ENCODE assay signal across 1 cellular context in the genomic region with DNA sequence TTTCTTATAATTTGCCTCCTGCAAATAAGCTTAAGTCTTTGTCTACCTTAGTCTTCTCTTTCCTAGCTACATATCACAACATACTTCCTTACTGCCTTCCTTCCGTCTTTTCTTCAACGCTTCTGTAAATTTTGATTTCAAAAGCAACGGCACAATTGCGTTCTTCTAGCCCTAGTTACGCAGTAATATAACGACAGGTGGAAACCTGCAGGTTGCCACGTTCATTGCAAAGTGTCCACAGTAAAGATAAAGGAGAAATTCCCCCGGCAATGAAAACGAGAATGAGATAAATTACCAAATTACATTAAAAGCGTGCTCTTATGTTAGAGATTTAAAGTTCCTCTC.
TF ChIP-seq lines count a peak whose summit lies in the region.

No MANE protein-coding gene starts in this region.

TF ChIP-seq in HepG2, 621 proteins besides CTCF, POLR2A, EP300 and RAD21 (continued from another document and continues in another):
- TF ChIP-seq, protein P1, sequence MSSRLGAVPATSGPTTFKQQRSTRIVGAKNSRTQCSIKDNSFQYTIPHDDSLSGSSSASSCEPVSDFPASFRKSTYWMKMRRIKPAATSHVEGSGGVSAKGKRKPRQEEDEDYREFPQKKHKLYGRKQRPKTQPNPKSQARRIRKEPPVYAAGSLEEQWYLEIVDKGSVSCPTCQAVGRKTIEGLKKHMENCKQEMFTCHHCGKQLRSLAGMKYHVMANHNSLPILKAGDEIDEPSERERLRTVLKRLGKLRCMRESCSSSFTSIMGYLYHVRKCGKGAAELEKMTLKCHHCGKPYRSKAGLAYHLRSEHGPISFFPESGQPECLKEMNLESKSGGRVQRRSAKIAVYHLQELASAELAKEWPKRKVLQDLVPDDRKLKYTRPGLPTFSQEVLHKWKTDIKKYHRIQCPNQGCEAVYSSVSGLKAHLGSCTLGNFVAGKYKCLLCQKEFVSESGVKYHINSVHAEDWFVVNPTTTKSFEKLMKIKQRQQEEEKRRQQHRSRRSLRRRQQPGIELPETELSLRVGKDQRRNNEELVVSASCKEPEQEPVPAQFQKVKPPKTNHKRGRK (CRISPR knock-in tag; IDR thresholded peaks at IDR 0.05) = 0 out of 2 replicates have a peak, but pooled peaks have one; percentile 63
- TF ChIP-seq TCF7L2 (IDR thresholded peaks at IDR 0.05; ENCODE audit: low read depth, low read length) (no peak), CAMTA2 (CRISPR knock-in tag; IDR thresholded peaks at IDR 0.05; ENCODE audit: borderline replicate concordance) (no peak), ZSCAN30 (CRISPR knock-in tag; IDR thresholded peaks at IDR 0.05) (no peak), TP53 (CRISPR knock-in tag; conservative IDR thresholded peaks at IDR 0.05) (no peak; the same call in 1 of the 2 replicates), ZNF660 (CRISPR knock-in tag; IDR thresholded peaks at IDR 0.05; ENCODE audit: borderline replicate concordance, low read depth) (no peak), RFXANK (CRISPR knock-in tag; IDR thresholded peaks at IDR 0.05) (0 out of 2 replicates have a peak, but pooled peaks have one; percentile 9), KDM3A (CRISPR knock-in tag; IDR thresholded peaks at IDR 0.05; ENCODE audit: low read depth) (no peak), REXO4 (CRISPR knock-in tag; IDR thresholded peaks at IDR 0.05; ENCODE audit: borderline replicate concordance) (no peak), DR1 (CRISPR knock-in tag; IDR thresholded peaks at IDR 0.05) (no peak), HNRNPH1 (optimal IDR thresholded peaks at IDR 0.05; ENCODE audit: low read depth, low read length) (no peak), FIP1L1 (IDR thresholded peaks at IDR 0.05; ENCODE audit: borderline replicate concordance, insufficient read depth, low read depth, low read length) (no peak), ZNF614 (CRISPR knock-in tag; IDR thresholded peaks at IDR 0.05; ENCODE audit: borderline replicate concordance) (no peak), NFYB (CRISPR knock-in tag; IDR thresholded peaks at IDR 0.05) (no peak), MLLT10 (CRISPR knock-in tag; IDR thresholded peaks at IDR 0.05) (no peak), ZNF749 (CRISPR knock-in tag; IDR thresholded peaks at IDR 0.05; ENCODE audit: borderline replicate concordance) (no peak), PAWR (CRISPR knock-in tag; IDR thresholded peaks at IDR 0.05; ENCODE audit: borderline replicate concordance) (no peak), REPIN1 (CRISPR knock-in tag; IDR thresholded peaks at IDR 0.05; ENCODE audit: borderline replicate concordance, low read depth) (no peak), SP1 (IDR thresholded peaks at IDR 0.05) (no peak), SP1 (CRISPR knock-in tag; IDR thresholded peaks at IDR 0.05) (no peak), ATF7-NPFF (CRISPR knock-in tag; IDR thresholded peaks at IDR 0.05; ENCODE audit: low read depth) (no peak), ZNF556 (CRISPR knock-in tag; IDR thresholded peaks at IDR 0.05; ENCODE audit: borderline replicate concordance) (no peak), ZBTB8A (CRISPR knock-in tag; IDR thresholded peaks at IDR 0.05; ENCODE audit: borderline replicate concordance, low read depth) (no peak), ZNF652 (CRISPR knock-in tag; IDR thresholded peaks at IDR 0.05; ENCODE audit: borderline replicate concordance, low read depth) (0 out of 2 replicates have a peak, but pooled peaks have one; percentile 37), ARHGAP35 (CRISPR knock-in tag; IDR thresholded peaks at IDR 0.05; ENCODE audit: borderline replicate concordance) (no peak), MAFG (CRISPR knock-in tag; IDR thresholded peaks at IDR 0.05) (no peak), NCOA2 (CRISPR knock-in tag; IDR thresholded peaks at IDR 0.05) (no peak; the same call in none of the 2 replicates), ZNF430 (CRISPR knock-in tag; IDR thresholded peaks at IDR 0.05) (no peak), CCDC6 (CRISPR knock-in tag; IDR thresholded peaks at IDR 0.05) (no peak), SUZ12 (IDR thresholded peaks at IDR 0.05; ENCODE audit: low read depth, low read length) (no peak), MYNN (CRISPR knock-in tag; IDR thresholded peaks at IDR 0.05; ENCODE audit: low read depth) (no peak), LCORL (IDR thresholded peaks at IDR 0.05) (0 out of 2 replicates have a peak, but pooled peaks have one; percentile 9), LCORL (CRISPR knock-in tag; IDR thresholded peaks at IDR 0.05) (no peak), SRSF4 (IDR thresholded peaks at IDR 0.05; ENCODE audit: low read depth, low read length, poor library complexity, severe bottlenecking) (no peak), CHD4 (IDR thresholded peaks at IDR 0.05; ENCODE audit: borderline replicate concordance, low read length) (0 out of 2 replicates have a peak, but pooled peaks have one; percentile 36), CCAR2 (optimal IDR thresholded peaks at IDR 0.05; ENCODE audit: low read depth, low read length) (no peak), ZNF850 (CRISPR knock-in tag; conservative IDR thresholded peaks at IDR 0.05) (0 out of 2 replicates have a peak, but pooled peaks have one; percentile 0), SCMH1 (CRISPR knock-in tag; IDR thresholded peaks at IDR 0.05; ENCODE audit: borderline replicate concordance) (no peak), ZNF331 (CRISPR knock-in tag; IDR thresholded peaks at IDR 0.05) (no peak), HDAC2 (CRISPR knock-in tag; IDR thresholded peaks at IDR 0.05) (no peak), ZNF546 (CRISPR knock-in tag; conservative IDR thresholded peaks at IDR 0.05) (no peak), GATAD2A (CRISPR knock-in tag; IDR thresholded peaks at IDR 0.05) (no peak), ZNF143 (CRISPR knock-in tag; IDR thresholded peaks at IDR 0.05) (no peak), ZSCAN29 (CRISPR knock-in tag; conservative IDR thresholded peaks at IDR 0.05) (no peak), MXD4 (CRISPR knock-in tag; IDR thresholded peaks at IDR 0.05) (no peak), FOXC1 (CRISPR knock-in tag; IDR thresholded peaks at IDR 0.05; ENCODE audit: borderline replicate concordance) (no peak), KLF16 (CRISPR knock-in tag; IDR thresholded peaks at IDR 0.05) (no peak), ZNF816 (CRISPR knock-in tag; IDR thresholded peaks at IDR 0.05; ENCODE audit: borderline replicate concordance) (0 out of 2 replicates have a peak, but pooled peaks have one; percentile 14), ZNF615 (CRISPR knock-in tag; IDR thresholded peaks at IDR 0.05; ENCODE audit: borderline replicate concordance) (no peak), HDAC6 (IDR thresholded peaks at IDR 0.05; ENCODE audit: low read depth, low read length) (no peak), ZNF207 (IDR thresholded peaks at IDR 0.05; ENCODE audit: borderline replicate concordance) (no peak), ARID2 (CRISPR knock-in tag; IDR thresholded peaks at IDR 0.05; ENCODE audit: borderline replicate concordance) (no peak), ZSCAN20 (CRISPR knock-in tag; IDR thresholded peaks at IDR 0.05; ENCODE audit: borderline replicate concordance) (no peak; the same call in 1 of the 2 replicates), ATF1 (CRISPR knock-in tag; IDR thresholded peaks at IDR 0.05) (no peak), SP140L (CRISPR knock-in tag; IDR thresholded peaks at IDR 0.05; ENCODE audit: borderline replicate concordance) (peak; percentile 62; the same call in 1 of the 2 replicates), PCBP1 (IDR thresholded peaks at IDR 0.05; ENCODE audit: borderline replicate concordance, low read depth, low read length) (no peak), ZNF160 (CRISPR knock-in tag; IDR thresholded peaks at IDR 0.05) (no peak)
- TF ChIP-seq, protein P2, sequence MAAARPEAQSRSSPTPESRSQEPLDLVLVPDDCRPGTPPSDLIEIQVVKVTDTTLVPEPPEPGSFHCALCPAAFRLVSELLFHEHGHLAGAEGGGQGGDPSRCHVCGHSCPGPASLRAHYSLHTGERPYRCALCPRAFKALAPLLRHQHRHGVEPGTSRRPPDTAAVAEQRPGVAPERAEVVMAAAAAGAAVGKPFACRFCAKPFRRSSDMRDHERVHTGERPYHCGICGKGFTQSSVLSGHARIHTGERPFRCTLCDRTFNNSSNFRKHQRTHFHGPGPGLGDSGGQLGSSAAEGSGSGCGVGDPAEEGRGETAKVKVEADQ (CRISPR knock-in tag; IDR thresholded peaks at IDR 0.05; ENCODE audit: borderline replicate concordance) = no peak
- TF ChIP-seq, protein P3, sequence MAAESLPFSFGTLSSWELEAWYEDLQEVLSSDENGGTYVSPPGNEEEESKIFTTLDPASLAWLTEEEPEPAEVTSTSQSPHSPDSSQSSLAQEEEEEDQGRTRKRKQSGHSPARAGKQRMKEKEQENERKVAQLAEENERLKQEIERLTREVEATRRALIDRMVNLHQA (CRISPR knock-in tag; IDR thresholded peaks at IDR 0.05) = no peak
- TF ChIP-seq, protein P4, sequence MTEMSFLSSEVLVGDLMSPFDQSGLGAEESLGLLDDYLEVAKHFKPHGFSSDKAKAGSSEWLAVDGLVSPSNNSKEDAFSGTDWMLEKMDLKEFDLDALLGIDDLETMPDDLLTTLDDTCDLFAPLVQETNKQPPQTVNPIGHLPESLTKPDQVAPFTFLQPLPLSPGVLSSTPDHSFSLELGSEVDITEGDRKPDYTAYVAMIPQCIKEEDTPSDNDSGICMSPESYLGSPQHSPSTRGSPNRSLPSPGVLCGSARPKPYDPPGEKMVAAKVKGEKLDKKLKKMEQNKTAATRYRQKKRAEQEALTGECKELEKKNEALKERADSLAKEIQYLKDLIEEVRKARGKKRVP (CRISPR knock-in tag; IDR thresholded peaks at IDR 0.05) = 0 out of 4 replicates have a peak, but pooled peaks of 1 of the 2 experiments have one; percentile 39
- TF ChIP-seq, protein P5, sequence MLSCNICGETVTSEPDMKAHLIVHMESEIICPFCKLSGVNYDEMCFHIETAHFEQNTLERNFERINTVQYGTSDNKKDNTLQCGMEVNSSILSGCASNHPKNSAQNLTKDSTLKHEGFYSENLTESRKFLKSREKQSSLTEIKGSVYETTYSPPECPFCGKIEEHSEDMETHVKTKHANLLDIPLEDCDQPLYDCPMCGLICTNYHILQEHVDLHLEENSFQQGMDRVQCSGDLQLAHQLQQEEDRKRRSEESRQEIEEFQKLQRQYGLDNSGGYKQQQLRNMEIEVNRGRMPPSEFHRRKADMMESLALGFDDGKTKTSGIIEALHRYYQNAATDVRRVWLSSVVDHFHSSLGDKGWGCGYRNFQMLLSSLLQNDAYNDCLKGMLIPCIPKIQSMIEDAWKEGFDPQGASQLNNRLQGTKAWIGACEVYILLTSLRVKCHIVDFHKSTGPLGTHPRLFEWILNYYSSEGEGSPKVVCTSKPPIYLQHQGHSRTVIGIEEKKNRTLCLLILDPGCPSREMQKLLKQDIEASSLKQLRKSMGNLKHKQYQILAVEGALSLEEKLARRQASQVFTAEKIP (CRISPR knock-in tag; IDR thresholded peaks at IDR 0.05; ENCODE audit: borderline replicate concordance) = no peak
- TF ChIP-seq, protein P6, sequence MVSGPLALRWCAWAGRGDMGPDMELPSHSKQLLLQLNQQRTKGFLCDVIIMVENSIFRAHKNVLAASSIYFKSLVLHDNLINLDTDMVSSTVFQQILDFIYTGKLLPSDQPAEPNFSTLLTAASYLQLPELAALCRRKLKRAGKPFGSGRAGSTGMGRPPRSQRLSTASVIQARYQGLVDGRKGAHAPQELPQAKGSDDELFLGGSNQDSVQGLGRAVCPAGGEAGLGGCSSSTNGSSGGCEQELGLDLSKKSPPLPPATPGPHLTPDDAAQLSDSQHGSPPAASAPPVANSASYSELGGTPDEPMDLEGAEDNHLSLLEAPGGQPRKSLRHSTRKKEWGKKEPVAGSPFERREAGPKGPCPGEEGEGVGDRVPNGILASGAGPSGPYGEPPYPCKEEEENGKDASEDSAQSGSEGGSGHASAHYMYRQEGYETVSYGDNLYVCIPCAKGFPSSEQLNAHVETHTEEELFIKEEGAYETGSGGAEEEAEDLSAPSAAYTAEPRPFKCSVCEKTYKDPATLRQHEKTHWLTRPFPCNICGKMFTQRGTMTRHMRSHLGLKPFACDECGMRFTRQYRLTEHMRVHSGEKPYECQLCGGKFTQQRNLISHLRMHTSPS (CRISPR knock-in tag; IDR thresholded peaks at IDR 0.05; ENCODE audit: low read depth) = no peak
- TF ChIP-seq, protein P7, sequence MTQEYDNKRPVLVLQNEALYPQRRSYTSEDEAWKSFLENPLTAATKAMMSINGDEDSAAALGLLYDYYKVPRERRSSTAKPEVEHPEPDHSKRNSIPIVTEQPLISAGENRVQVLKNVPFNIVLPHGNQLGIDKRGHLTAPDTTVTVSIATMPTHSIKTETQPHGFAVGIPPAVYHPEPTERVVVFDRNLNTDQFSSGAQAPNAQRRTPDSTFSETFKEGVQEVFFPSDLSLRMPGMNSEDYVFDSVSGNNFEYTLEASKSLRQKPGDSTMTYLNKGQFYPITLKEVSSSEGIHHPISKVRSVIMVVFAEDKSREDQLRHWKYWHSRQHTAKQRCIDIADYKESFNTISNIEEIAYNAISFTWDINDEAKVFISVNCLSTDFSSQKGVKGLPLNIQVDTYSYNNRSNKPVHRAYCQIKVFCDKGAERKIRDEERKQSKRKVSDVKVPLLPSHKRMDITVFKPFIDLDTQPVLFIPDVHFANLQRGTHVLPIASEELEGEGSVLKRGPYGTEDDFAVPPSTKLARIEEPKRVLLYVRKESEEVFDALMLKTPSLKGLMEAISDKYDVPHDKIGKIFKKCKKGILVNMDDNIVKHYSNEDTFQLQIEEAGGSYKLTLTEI (CRISPR knock-in tag; conservative IDR thresholded peaks at IDR 0.05) = no peak
- TF ChIP-seq, protein P8, sequence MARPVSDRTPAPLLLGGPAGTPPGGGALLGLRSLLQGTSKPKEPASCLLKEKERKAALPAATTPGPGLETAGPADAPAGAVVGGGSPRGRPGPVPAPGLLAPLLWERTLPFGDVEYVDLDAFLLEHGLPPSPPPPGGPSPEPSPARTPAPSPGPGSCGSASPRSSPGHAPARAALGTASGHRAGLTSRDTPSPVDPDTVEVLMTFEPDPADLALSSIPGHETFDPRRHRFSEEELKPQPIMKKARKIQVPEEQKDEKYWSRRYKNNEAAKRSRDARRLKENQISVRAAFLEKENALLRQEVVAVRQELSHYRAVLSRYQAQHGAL (CRISPR knock-in tag; IDR thresholded peaks at IDR 0.05; ENCODE audit: not compliant biosample characterization) = no peak
- TF ChIP-seq, protein P9, sequence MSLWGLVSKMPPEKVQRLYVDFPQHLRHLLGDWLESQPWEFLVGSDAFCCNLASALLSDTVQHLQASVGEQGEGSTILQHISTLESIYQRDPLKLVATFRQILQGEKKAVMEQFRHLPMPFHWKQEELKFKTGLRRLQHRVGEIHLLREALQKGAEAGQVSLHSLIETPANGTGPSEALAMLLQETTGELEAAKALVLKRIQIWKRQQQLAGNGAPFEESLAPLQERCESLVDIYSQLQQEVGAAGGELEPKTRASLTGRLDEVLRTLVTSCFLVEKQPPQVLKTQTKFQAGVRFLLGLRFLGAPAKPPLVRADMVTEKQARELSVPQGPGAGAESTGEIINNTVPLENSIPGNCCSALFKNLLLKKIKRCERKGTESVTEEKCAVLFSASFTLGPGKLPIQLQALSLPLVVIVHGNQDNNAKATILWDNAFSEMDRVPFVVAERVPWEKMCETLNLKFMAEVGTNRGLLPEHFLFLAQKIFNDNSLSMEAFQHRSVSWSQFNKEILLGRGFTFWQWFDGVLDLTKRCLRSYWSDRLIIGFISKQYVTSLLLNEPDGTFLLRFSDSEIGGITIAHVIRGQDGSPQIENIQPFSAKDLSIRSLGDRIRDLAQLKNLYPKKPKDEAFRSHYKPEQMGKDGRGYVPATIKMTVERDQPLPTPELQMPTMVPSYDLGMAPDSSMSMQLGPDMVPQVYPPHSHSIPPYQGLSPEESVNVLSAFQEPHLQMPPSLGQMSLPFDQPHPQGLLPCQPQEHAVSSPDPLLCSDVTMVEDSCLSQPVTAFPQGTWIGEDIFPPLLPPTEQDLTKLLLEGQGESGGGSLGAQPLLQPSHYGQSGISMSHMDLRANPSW (CRISPR knock-in tag; IDR thresholded peaks at IDR 0.05; ENCODE audit: borderline replicate concordance) = peak; percentile 96; the same call in 1 of the 2 replicates
